1 cellular context compared by ENCODE assay signal in the genomic region with DNA sequence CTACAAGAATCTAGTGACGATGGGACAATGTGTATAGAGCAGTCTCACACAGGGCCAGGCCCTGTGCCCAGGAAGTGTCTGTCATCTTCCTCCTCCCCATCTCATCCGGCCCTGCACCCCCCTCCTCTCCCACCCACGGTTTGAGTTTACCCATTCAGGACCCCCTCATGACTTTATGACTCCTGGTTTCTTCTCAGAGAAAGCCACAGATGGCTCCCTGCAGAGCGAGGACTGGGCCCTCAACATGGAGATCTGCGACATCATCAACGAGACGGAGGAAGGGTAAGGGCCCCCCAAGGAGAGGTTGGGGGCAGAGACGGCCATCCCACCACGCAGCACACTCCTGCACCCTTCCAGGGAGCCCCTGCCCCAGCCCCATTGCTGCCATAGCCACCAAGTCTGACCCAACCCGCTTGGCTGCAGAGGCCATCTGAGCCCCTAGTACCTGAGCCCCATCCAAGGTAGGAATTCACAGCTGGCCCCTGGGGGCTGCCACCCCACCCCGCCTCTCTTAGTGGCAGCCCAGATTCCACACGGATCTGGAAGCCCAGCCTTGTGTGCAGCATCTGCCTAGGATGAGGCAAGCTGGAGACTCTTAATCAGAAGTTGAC.
TF ChIP-seq lines count a peak whose summit lies in the region.

No MANE protein-coding gene starts in this region.

TF ChIP-seq in H1, 55 proteins besides CTCF, POLR2A, EP300 and RAD21 (continued from another document):
- TF ChIP-seq RXRA (IDR thresholded peaks at IDR 0.05; ENCODE audit: insufficient read depth, low read depth, low read length) (no peak), CREB1 (IDR thresholded peaks at IDR 0.05) (no peak), CEBPB (IDR thresholded peaks at IDR 0.05; ENCODE audit: low read depth, low read length) (no peak), FOSL1 (IDR thresholded peaks at IDR 0.05; ENCODE audit: insufficient read depth, low read depth, low read length) (no peak), KDM4A (IDR thresholded peaks at IDR 0.05; ENCODE audit: low read depth, low read length, severe bottlenecking) (no peak), BACH1 (IDR thresholded peaks at IDR 0.05; ENCODE audit: low read length) (no peak), RNF2 (IDR thresholded peaks at IDR 0.05; ENCODE audit: borderline replicate concordance, low read depth, low read length, missing control alignments, poor library complexity, severe bottlenecking) (no peak), ATF2 (IDR thresholded peaks at IDR 0.05; ENCODE audit: low read length) (no peak), HDAC6 (IDR thresholded peaks at IDR 0.05; ENCODE audit: low read depth, low read length) (no peak), SIX5 (IDR thresholded peaks at IDR 0.05; ENCODE audit: low read depth, low read length) (no peak), CBX5 (IDR thresholded peaks at IDR 0.05; ENCODE audit: low read depth, low read length) (no peak)
- TF ChIP-seq, protein P1, sequence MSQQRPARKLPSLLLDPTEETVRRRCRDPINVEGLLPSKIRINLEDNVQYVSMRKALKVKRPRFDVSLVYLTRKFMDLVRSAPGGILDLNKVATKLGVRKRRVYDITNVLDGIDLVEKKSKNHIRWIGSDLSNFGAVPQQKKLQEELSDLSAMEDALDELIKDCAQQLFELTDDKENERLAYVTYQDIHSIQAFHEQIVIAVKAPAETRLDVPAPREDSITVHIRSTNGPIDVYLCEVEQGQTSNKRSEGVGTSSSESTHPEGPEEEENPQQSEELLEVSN (IDR thresholded peaks at IDR 0.05) = no peak
